1 cellular context compared by ENCODE assay signal in the genomic region with DNA sequence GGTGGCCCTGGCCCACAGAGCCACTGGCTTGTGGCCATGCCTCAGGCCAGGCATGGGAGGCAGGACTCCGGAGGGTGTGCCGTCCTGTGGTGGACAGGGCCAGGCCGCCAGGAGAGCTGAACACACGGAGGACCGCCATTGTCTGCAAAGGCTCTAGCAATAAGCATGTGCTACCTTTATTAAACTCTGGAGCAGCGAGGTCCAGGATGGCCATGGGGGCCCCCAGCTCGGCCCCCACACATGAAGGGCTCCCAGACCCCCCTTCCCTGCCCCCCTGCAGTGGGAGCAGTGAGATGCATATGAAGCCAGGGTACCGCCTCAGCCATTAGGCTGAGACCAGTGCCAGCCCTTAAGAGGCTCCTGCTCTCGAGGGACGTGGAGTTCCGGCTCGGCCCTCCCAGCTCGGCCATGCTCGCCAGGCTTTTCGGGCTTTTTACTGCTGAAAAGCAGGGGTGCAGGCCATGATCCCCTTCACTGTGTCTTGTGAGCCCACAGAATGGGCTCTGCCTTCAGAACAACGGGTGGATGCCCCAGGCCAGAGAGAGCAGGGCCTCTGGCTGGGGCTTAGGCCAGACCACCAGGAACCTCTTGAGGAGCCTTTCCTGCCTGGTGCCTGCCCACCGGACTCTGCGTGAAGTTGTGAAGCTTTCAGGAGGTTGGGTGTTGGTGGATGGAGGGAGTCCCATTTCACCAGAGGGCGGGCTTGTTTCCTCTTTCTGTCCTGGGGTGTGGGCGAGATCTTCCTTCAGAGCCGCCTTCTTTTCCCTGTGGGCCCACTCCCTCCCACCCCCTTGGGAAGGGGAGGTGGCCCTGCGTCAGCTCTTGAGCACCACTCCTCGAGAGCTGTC.
TF ChIP-seq lines count a peak whose summit lies in the region.

No MANE protein-coding gene starts in this region.

TF ChIP-seq in GM23338, 12 proteins besides CTCF, POLR2A, EP300 and RAD21 (continued from another document):
- TF ChIP-seq, protein P1, sequence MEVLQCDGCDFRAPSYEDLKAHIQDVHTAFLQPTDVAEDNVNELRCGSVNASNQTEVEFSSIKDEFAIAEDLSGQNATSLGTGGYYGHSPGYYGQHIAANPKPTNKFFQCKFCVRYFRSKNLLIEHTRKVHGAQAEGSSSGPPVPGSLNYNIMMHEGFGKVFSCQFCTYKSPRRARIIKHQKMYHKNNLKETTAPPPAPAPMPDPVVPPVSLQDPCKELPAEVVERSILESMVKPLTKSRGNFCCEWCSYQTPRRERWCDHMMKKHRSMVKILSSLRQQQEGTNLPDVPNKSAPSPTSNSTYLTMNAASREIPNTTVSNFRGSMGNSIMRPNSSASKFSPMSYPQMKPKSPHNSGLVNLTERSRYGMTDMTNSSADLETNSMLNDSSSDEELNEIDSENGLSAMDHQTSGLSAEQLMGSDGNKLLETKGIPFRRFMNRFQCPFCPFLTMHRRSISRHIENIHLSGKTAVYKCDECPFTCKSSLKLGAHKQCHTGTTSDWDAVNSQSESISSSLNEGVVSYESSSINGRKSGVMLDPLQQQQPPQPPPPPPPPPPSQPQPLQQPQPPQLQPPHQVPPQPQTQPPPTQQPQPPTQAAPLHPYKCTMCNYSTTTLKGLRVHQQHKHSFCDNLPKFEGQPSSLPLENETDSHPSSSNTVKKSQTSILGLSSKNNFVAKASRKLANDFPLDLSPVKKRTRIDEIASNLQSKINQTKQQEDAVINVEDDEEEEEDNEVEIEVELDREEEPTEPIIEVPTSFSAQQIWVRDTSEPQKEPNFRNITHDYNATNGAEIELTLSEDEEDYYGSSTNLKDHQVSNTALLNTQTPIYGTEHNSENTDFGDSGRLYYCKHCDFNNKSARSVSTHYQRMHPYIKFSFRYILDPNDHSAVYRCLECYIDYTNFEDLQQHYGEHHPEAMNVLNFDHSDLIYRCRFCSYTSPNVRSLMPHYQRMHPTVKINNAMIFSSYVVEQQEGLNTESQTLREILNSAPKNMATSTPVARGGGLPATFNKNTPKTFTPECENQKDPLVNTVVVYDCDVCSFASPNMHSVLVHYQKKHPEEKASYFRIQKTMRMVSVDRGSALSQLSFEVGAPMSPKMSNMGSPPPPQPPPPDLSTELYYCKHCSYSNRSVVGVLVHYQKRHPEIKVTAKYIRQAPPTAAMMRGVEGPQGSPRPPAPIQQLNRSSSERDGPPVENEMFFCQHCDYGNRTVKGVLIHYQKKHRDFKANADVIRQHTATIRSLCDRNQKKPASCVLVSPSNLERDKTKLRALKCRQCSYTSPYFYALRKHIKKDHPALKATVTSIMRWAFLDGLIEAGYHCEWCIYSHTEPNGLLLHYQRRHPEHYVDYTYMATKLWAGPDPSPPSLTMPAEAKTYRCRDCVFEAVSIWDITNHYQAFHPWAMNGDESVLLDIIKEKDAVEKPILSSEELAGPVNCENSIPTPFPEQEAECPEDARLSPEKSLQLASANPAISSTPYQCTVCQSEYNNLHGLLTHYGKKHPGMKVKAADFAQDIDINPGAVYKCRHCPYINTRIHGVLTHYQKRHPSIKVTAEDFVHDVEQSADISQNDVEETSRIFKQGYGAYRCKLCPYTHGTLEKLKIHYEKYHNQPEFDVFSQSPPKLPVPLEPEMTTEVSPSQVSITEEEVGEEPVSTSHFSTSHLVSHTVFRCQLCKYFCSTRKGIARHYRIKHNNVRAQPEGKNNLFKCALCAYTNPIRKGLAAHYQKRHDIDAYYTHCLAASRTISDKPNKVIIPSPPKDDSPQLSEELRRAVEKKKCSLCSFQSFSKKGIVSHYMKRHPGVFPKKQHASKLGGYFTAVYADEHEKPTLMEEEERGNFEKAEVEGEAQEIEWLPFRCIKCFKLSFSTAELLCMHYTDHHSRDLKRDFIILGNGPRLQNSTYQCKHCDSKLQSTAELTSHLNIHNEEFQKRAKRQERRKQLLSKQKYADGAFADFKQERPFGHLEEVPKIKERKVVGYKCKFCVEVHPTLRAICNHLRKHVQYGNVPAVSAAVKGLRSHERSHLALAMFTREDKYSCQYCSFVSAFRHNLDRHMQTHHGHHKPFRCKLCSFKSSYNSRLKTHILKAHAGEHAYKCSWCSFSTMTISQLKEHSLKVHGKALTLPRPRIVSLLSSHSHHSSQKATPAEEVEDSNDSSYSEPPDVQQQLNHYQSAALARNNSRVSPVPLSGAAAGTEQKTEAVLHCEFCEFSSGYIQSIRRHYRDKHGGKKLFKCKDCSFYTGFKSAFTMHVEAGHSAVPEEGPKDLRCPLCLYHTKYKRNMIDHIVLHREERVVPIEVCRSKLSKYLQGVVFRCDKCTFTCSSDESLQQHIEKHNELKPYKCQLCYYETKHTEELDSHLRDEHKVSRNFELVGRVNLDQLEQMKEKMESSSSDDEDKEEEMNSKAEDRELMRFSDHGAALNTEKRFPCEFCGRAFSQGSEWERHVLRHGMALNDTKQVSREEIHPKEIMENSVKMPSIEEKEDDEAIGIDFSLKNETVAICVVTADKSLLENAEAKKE (CRISPR knock-in tag; IDR thresholded peaks at IDR 0.05) = no peak
- TF ChIP-seq, protein P2, sequence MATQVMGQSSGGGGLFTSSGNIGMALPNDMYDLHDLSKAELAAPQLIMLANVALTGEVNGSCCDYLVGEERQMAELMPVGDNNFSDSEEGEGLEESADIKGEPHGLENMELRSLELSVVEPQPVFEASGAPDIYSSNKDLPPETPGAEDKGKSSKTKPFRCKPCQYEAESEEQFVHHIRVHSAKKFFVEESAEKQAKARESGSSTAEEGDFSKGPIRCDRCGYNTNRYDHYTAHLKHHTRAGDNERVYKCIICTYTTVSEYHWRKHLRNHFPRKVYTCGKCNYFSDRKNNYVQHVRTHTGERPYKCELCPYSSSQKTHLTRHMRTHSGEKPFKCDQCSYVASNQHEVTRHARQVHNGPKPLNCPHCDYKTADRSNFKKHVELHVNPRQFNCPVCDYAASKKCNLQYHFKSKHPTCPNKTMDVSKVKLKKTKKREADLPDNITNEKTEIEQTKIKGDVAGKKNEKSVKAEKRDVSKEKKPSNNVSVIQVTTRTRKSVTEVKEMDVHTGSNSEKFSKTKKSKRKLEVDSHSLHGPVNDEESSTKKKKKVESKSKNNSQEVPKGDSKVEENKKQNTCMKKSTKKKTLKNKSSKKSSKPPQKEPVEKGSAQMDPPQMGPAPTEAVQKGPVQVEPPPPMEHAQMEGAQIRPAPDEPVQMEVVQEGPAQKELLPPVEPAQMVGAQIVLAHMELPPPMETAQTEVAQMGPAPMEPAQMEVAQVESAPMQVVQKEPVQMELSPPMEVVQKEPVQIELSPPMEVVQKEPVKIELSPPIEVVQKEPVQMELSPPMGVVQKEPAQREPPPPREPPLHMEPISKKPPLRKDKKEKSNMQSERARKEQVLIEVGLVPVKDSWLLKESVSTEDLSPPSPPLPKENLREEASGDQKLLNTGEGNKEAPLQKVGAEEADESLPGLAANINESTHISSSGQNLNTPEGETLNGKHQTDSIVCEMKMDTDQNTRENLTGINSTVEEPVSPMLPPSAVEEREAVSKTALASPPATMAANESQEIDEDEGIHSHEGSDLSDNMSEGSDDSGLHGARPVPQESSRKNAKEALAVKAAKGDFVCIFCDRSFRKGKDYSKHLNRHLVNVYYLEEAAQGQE (IDR thresholded peaks at IDR 0.05; ENCODE audit: unreplicated experiment) = no peak
- TF ChIP-seq, protein P3, sequence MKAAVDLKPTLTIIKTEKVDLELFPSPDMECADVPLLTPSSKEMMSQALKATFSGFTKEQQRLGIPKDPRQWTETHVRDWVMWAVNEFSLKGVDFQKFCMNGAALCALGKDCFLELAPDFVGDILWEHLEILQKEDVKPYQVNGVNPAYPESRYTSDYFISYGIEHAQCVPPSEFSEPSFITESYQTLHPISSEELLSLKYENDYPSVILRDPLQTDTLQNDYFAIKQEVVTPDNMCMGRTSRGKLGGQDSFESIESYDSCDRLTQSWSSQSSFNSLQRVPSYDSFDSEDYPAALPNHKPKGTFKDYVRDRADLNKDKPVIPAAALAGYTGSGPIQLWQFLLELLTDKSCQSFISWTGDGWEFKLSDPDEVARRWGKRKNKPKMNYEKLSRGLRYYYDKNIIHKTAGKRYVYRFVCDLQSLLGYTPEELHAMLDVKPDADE (IDR thresholded peaks at IDR 0.05) = no peak
- TF ChIP-seq ZNF331 (CRISPR knock-in tag; IDR thresholded peaks at IDR 0.05; ENCODE audit: low read depth) (no peak), STAT1 (IDR thresholded peaks at IDR 0.05; ENCODE audit: unreplicated experiment) (no peak), JUNB (IDR thresholded peaks at IDR 0.05; ENCODE audit: unreplicated experiment) (no peak), ZNF114 (CRISPR knock-in tag; IDR thresholded peaks at IDR 0.05) (no peak)
